17 cellular contexts compared by ENCODE assay signal in the genomic region with DNA sequence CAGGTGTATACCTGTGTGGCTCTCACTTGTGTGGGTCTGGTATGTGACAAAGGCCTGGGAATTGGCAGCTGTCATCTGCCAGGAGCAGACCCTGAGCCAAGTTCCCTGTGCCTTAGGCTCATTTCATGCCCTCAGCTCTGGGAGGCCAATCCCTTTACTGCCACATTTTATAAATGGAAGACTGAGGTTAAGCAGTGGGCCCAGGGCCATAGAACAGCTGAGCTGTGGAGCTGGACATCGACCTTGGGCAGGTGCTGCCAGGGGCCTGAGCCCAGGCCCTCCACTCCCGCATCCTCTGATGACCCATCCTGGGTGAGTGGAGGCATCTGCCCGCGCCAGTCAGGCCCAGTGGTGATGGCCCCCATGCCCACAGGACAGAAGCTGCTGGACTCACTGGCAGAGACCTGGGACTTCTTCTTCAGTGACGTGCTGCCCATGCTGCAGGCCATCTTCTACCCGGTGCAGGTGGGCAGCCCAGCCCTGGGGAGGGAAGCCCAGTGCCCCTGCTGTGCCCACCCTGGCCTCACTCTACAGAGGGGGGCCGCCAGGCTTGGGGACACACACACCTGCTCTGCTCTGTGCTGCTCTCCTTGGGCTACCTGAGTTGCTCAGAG. TPM values are rescaled to one million over a fixed set of nuclear protein-coding genes. Genes with fewer than 3 reads are reported as not detected.
A peak's percentile ranks its signal among the peaks of the same experiment; 100 is the strongest.
DNase-seq lines count a peak whose midpoint lies in the region; ATAC-seq, FAIRE-seq and TF ChIP-seq lines count a peak whose summit lies in the region.
"Had no signal": no experiment of that assay in that cellular context is flagged by ENCODE, and none has a peak within 500 bp of the region (broad histone marks: within the 10 kb centered on the region; RNA-seq: fewer than 3 reads in every experiment).

No MANE protein-coding gene starts in this region.

- H3K4ac ChIP-seq in IMR-90 (ENCODE audit: low read depth, low read length) (no peak overlapping the region), neuronal stem cell (ENCODE audit: low read length) (no peak overlapping the region)

- peaks cover 2% of the 10 kb centered on the region for H3K9me3 Mint-ChIP-seq in activated naive CD8-positive, alpha-beta T cell treated with anti-CD3 and anti-CD28 coated beads, Interleukin-2, amount 10 ng/mL, durations not matched to agents 7 days and 5 days
- H3K9me3 Mint-ChIP-seq in activated naive CD8-positive, alpha-beta T cell treated with anti-CD3 and anti-CD28 coated beads for 36 hours = no peaks in the 10 kb centered on the region
- H3K9me3 Mint-ChIP-seq: CD4-positive, alpha-beta memory T cell had no signal

- H3K9ac ChIP-seq in IMR-90 (ENCODE audit: low read depth, low read length) = no peak overlapping the region
- H3K9ac ChIP-seq in K562 (ENCODE audit: insufficient read depth in 1 of 2, low read depth in 2 of 2, low read length in 2 of 2) = no peak overlapping the region
- H3K9ac ChIP-seq in neuronal stem cell (ENCODE audit: low read depth, low read length, poor library complexity) = peak overlapping the region; percentile 75

- no peak overlapping the region for H3K27ac ChIP-seq in IMR-90 (ENCODE audit: insufficient read depth, low read length)
- no peak overlapping the region for H3K27ac ChIP-seq in K562 (ENCODE audit: extremely low read depth, low read depth, low read length)
- no peak overlapping the region for H3K27ac ChIP-seq in neuronal stem cell (replicated peaks; ENCODE audit: low read length)
- H3K27ac ChIP-seq in effector memory CD4-positive, alpha-beta T cell (ENCODE audit: insufficient read depth, low read length, poor library complexity, severe bottlenecking) = no peak overlapping the region
- H3K27ac ChIP-seq: A549, C4-2B had no signal

- TSS peak; percentile 28 for BruUV-seq in IMR-90 (replicated peaks; lab: Mats Ljungman, UMichigan)
- no TSS peak for BruUV-seq in K562 (replicated peaks; lab: Mats Ljungman, UMichigan)

- no peak for FAIRE-seq in K562 (lab: Jason Lieb, UNC)
- FAIRE-seq: A549, GM12891, H1 had no signal

- H3K14ac ChIP-seq in IMR-90 (replicated peaks; ENCODE audit: low read depth, low read length) (no peak overlapping the region), neuronal stem cell (ENCODE audit: low read length) (peak overlapping the region; percentile 47)

- H2AK5ac ChIP-seq in IMR-90 (ENCODE audit: low read depth, low read length) (no peak overlapping the region), neuronal stem cell (ENCODE audit: low read depth, low read length) (peak overlapping the region; percentile 91)

- no peak overlapping the region for H2BK20ac ChIP-seq in IMR-90 (ENCODE audit: low read depth, low read length)

- H3K27me3 ChIP-seq in IMR-90 (ENCODE audit: control insufficient read depth, insufficient read depth, low read length) = no peaks in the 10 kb centered on the region
- no peaks in the 10 kb centered on the region for H3K27me3 ChIP-seq in K562 (ENCODE audit: control insufficient read depth in 2 of 2, insufficient read depth in 2 of 2, low read length in 2 of 2)
- H3K27me3 ChIP-seq in neuronal stem cell (ENCODE audit: control insufficient read depth in 3 of 3, insufficient read depth in 3 of 3, low read depth in 1 of 3, low read length in 3 of 3) = peaks cover 0 to 8% (median 0%) of the 10 kb centered on the region in 3 experiments
- H3K27me3 ChIP-seq in effector memory CD4-positive, alpha-beta T cell (replicated peaks; ENCODE audit: control insufficient read depth, insufficient read depth, low read length, poor library complexity, severe bottlenecking) = no peaks in the 10 kb centered on the region
- H3K27me3 ChIP-seq: BE2C had no signal

- no peak for TF ChIP-seq POLR2A in IMR-90 (IDR thresholded peaks at IDR 0.05; ENCODE audit: low read depth, low read length)
- no peak for TF ChIP-seq POLR2A in K562 (conservative IDR thresholded peaks at IDR 0.05)

- in situ Hi-C loops in IMR-90 (cut with MboI; ENCODE audit: low sequenced_read_pairs) = no loop called here
- in situ Hi-C loops in K562 (cut with MboI) = no loop called here

- no peak overlapping the region for H4K8ac ChIP-seq in IMR-90 (ENCODE audit: low read depth in 2 of 2, low read length in 2 of 2)
- H4K8ac ChIP-seq in neuronal stem cell (ENCODE audit: low read depth, low read length) = no peak overlapping the region

- H4K20me1 ChIP-seq in IMR-90 (ENCODE audit: insufficient read depth, low read length) (peaks cover 21% of the 10 kb centered on the region), K562 (replicated peaks; ENCODE audit: control insufficient read depth, insufficient read depth, low read length) (peaks cover 13% of the 10 kb centered on the region)

- peaks cover 4% of the 10 kb centered on the region for H3K36me3 Mint-ChIP-seq in activated naive CD8-positive, alpha-beta T cell treated with anti-CD3 and anti-CD28 coated beads, Interleukin-2, amount 10 ng/mL, durations not matched to agents 7 days and 5 days
- peaks cover 5% of the 10 kb centered on the region for H3K36me3 Mint-ChIP-seq in activated naive CD8-positive, alpha-beta T cell treated with anti-CD3 and anti-CD28 coated beads for 36 hours

- H3K56ac ChIP-seq in IMR-90 (ENCODE audit: extremely low read depth, insufficient read depth, low read length) = no peak overlapping the region

- POLR2A ChIA-PET in activated naive CD8-positive, alpha-beta T cell treated with anti-CD3 and anti-CD28 coated beads, Interleukin-2, amount 10 ng/mL, durations not matched to agents 7 days and 5 days (lab: Charles Lee) = no interaction called here
- POLR2A ChIA-PET in IMR-90 (lab: Charles Lee; ENCODE audit: unreplicated experiment) = no interaction called here
- POLR2A ChIA-PET in K562 (lab: Yijun Ruan, JAX) = interaction anchor here (0.6 kb wide), 2 partner anchors 46 to 333 kb away, joined by 3 read pairs; no protein-coding TSS in a partner anchor

- H3K4me1 ChIP-seq in IMR-90 (ENCODE audit: control insufficient read depth, insufficient read depth, low read length) (peaks cover 15% of the 10 kb centered on the region), K562 (replicated peaks in 1 of 2; ENCODE audit: control insufficient read depth in 2 of 2, insufficient read depth in 2 of 2, low read length in 2 of 2) (peaks cover 0 to 26% of the 10 kb centered on the region in 2 experiments; a peak in 2 of 5 replicates), neuronal stem cell (ENCODE audit: control insufficient read depth in 2 of 2, insufficient read depth in 1 of 2, low read depth in 1 of 2, low read length in 2 of 2) (peaks cover 9 to 18% of the 10 kb centered on the region in 2 donors)
- peaks cover 4% of the 10 kb centered on the region for H3K4me1 ChIP-seq in effector memory CD4-positive, alpha-beta T cell (ENCODE audit: control insufficient read depth, insufficient read depth, low read length, poor library complexity, severe bottlenecking)
- H3K4me1 ChIP-seq: A549, HAP-1 had no signal

- no peak overlapping the region for H4K5ac ChIP-seq in IMR-90 (ENCODE audit: low read depth, low read length)

- H3K4me1 Mint-ChIP-seq in activated naive CD8-positive, alpha-beta T cell treated with anti-CD3 and anti-CD28 coated beads, Interleukin-2, amount 10 ng/mL, durations not matched to agents 7 days and 5 days = peaks cover 14% of the 10 kb centered on the region
- H3K4me1 Mint-ChIP-seq in activated naive CD8-positive, alpha-beta T cell treated with anti-CD3 and anti-CD28 coated beads for 36 hours = peaks cover 11% of the 10 kb centered on the region

- H2BK15ac ChIP-seq in IMR-90 (ENCODE audit: low read depth, low read length) = no peak overlapping the region
- H2BK15ac ChIP-seq in neuronal stem cell (ENCODE audit: low read length) = no peak overlapping the region

- H3K18ac ChIP-seq in IMR-90 (ENCODE audit: low read depth, low read length) = no peak overlapping the region
- peak overlapping the region; percentile 72 for H3K18ac ChIP-seq in neuronal stem cell (ENCODE audit: low read length)

- H2BK120ac ChIP-seq in IMR-90 (ENCODE audit: low read depth, low read length) (no peak overlapping the region), neuronal stem cell (ENCODE audit: low read depth, low read length) (peak overlapping the region; percentile 16)

- H3K27ac Mint-ChIP-seq in activated naive CD8-positive, alpha-beta T cell treated with anti-CD3 and anti-CD28 coated beads, Interleukin-2, amount 10 ng/mL, durations not matched to agents 7 days and 5 days = no peak overlapping the region
- H3K27ac Mint-ChIP-seq in activated naive CD8-positive, alpha-beta T cell treated with anti-CD3 and anti-CD28 coated beads for 36 hours = no peak overlapping the region
- H3K27ac Mint-ChIP-seq: HFFc6 had no signal

- DNase-seq in activated naive CD8-positive, alpha-beta T cell treated with anti-CD3 and anti-CD28 coated beads, Interleukin-2, amount 10 ng/mL, durations not matched to agents 7 days and 5 days = peak; percentile 27
- no peak for DNase-seq in activated naive CD8-positive, alpha-beta T cell treated with anti-CD3 and anti-CD28 coated beads for 36 hours
- DNase-seq in IMR-90 = no peak
- no peak for DNase-seq in K562 (ENCODE audit: extremely low read depth in 1 of 4, low spot score in 3 of 4)
- no peak for DNase-seq in neuronal stem cell (ENCODE audit: low spot score)
- no peak for DNase-seq in effector memory CD4-positive, alpha-beta T cell
- DNase-seq: BE2C; CD4-positive, alpha-beta memory T cell; DMS79; HFFc6 had no signal

- H3K23ac ChIP-seq in IMR-90 (ENCODE audit: low read depth, low read length) (no peak overlapping the region), neuronal stem cell (ENCODE audit: low read depth, low read length, poor library complexity) (peak overlapping the region; percentile 69)

- H3K79me2 ChIP-seq in K562 (ENCODE audit: control insufficient read depth, insufficient read depth, low read length) = no peaks in the 10 kb centered on the region

- peaks cover 11% of the 10 kb centered on the region for H3K9me1 ChIP-seq in IMR-90 (ENCODE audit: insufficient read depth, low read length)
- H3K9me1 ChIP-seq in K562 (ENCODE audit: control insufficient read depth, insufficient read depth, low read length) = no peaks in the 10 kb centered on the region

- no peak overlapping the region for H3K4me3 Mint-ChIP-seq in activated naive CD8-positive, alpha-beta T cell treated with anti-CD3 and anti-CD28 coated beads, Interleukin-2, amount 10 ng/mL, durations not matched to agents 7 days and 5 days
- no peak overlapping the region for H3K4me3 Mint-ChIP-seq in activated naive CD8-positive, alpha-beta T cell treated with anti-CD3 and anti-CD28 coated beads for 36 hours
- H3K4me3 Mint-ChIP-seq: CD4-positive, alpha-beta memory T cell; HFFc6 had no signal

- H4K91ac ChIP-seq in IMR-90 (ENCODE audit: insufficient read depth, low read depth, low read length) = no peak overlapping the region
- H4K91ac ChIP-seq in neuronal stem cell (ENCODE audit: low read depth, low read length, poor library complexity) = no peak overlapping the region

- H2AFZ ChIP-seq in IMR-90 (replicated peaks; ENCODE audit: low read length, poor library complexity) (peak overlapping the region; percentile 23), K562 (ENCODE audit: low read depth, low read length) (no peak overlapping the region), neuronal stem cell (ENCODE audit: low read length) (no peak overlapping the region)

- H3K9me3 ChIP-seq in IMR-90 (ENCODE audit: control insufficient read depth, insufficient read depth, low read length) = no peaks in the 10 kb centered on the region
- no peaks in the 10 kb centered on the region for H3K9me3 ChIP-seq in K562 (replicated peaks; ENCODE audit: control insufficient read depth, insufficient read depth, low read depth, low read length)
- peaks cover 0 to 6% of the 10 kb centered on the region in 2 donors for H3K9me3 ChIP-seq in neuronal stem cell (replicated peaks in 1 of 2; ENCODE audit: control insufficient read depth in 2 of 2, insufficient read depth in 1 of 2, low read depth in 1 of 2, low read length in 2 of 2)
- no peaks in the 10 kb centered on the region for H3K9me3 ChIP-seq in effector memory CD4-positive, alpha-beta T cell (ENCODE audit: control insufficient read depth, low read length)
- H3K9me3 ChIP-seq: A549, BE2C, HAP-1 had no signal

- H2BK12ac ChIP-seq in neuronal stem cell (ENCODE audit: low read length) = no peak overlapping the region

- no peak for TF ChIP-seq CTCF in IMR-90 (conservative IDR thresholded peaks at IDR 0.05; ENCODE audit: low read depth, low read length)
- no peak for TF ChIP-seq CTCF in K562 (IDR thresholded peaks at IDR 0.05 in 2 of 3, conservative IDR thresholded peaks at IDR 0.05 in 1 of 3; ENCODE audit: insufficient read depth in 2 of 3, low read depth in 1 of 3, low read length in 3 of 3)

- H3K4me3 ChIP-seq in IMR-90 (ENCODE audit: insufficient read depth, low read depth, low read length) = no peak overlapping the region
- no peak overlapping the region for H3K4me3 ChIP-seq in K562
- peak overlapping the region in 1 of 2 donors; percentile 49 for H3K4me3 ChIP-seq in neuronal stem cell (ENCODE audit: low read length in 2 of 2)
- H3K4me3 ChIP-seq in effector memory CD4-positive, alpha-beta T cell (ENCODE audit: insufficient read depth, low read depth, low read length, poor library complexity, severe bottlenecking) = no peak overlapping the region
- H3K4me3 ChIP-seq: A549, HAP-1 had no signal

- peaks cover 4 to 10% of the 10 kb centered on the region in 2 experiments; a peak in 1 of 4 replicates for H3K79me1 ChIP-seq in IMR-90 (ENCODE audit: low read depth in 1 of 2, low read length in 2 of 2)
- H3K79me1 ChIP-seq in neuronal stem cell (ENCODE audit: low read depth, low read length) = peaks cover 6% of the 10 kb centered on the region

- no peak overlapping the region for H2BK5ac ChIP-seq in IMR-90 (ENCODE audit: low read depth, low read length, poor library complexity, severe bottlenecking)
- peak overlapping the region; percentile 72 for H2BK5ac ChIP-seq in neuronal stem cell (ENCODE audit: low read length)

- no peaks in the 10 kb centered on the region for H3K27me3 Mint-ChIP-seq in activated naive CD8-positive, alpha-beta T cell treated with anti-CD3 and anti-CD28 coated beads, Interleukin-2, amount 10 ng/mL, durations not matched to agents 7 days and 5 days
- H3K27me3 Mint-ChIP-seq in activated naive CD8-positive, alpha-beta T cell treated with anti-CD3 and anti-CD28 coated beads for 36 hours = no peaks in the 10 kb centered on the region
- H3K27me3 Mint-ChIP-seq: CD4-positive, alpha-beta memory T cell had no signal

- no peak for TF ChIP-seq EP300 in K562 (IDR thresholded peaks at IDR 0.05; ENCODE audit: low read length)

- H2AK9ac ChIP-seq in IMR-90 (replicated peaks; ENCODE audit: low read depth, low read length, poor library complexity) = peak overlapping the region; percentile 39

- dilution Hi-C loops in IMR-90 (cut with HindIII; ENCODE audit: low sequenced_read_pairs, unreplicated experiment) = no loop called here

- intact Hi-C loops in IMR-90 (cut with micrococcal nuclease) = loop anchor here (5.0 kb wide), 1 partner anchor 179 kb away; no protein-coding TSS in a partner anchor
- intact Hi-C loops in K562 (cut with micrococcal nuclease) = no loop called here

- WGBS in IMR-90 (ENCODE audit: extremely low coverage in 2 of 2, insufficient read length in 1 of 2), 2 experiments = 52% methylated on average over 2 of the region's 7 CpGs; no CpG with 5 or more reads in 1 of the 2 experiments
- 100% methylated on average over 2 of the region's 7 CpGs for WGBS in K562 (ENCODE audit: insufficient coverage, low coverage, missing lambda C conversion rate)
- no CpG with 5 or more reads among the region's 7 CpGs for WGBS in neuronal stem cell (ENCODE audit: extremely low coverage in 2 of 2, insufficient read length in 2 of 2, insufficient replicate concordance in 1 of 2), 2 donors

- TF ChIP-seq RAD21 in IMR-90 (IDR thresholded peaks at IDR 0.05; ENCODE audit: low read length) = no peak
- no peak for TF ChIP-seq RAD21 in K562 (CRISPR knock-in tag; conservative IDR thresholded peaks at IDR 0.05 in 1 of 2, IDR thresholded peaks at IDR 0.05 in 1 of 2)

- peaks cover 23% of the 10 kb centered on the region for H3K36me3 ChIP-seq in IMR-90 (ENCODE audit: control insufficient read depth, insufficient read depth, low read length)
- H3K36me3 ChIP-seq in K562 (ENCODE audit: control insufficient read depth, insufficient read depth, low read length) = no peaks in the 10 kb centered on the region; the same call in 2 of the 3 replicates
- peaks cover 0 to 6% of the 10 kb centered on the region in 2 donors for H3K36me3 ChIP-seq in neuronal stem cell (replicated peaks in 1 of 2; ENCODE audit: control insufficient read depth in 2 of 2, insufficient read depth in 2 of 2, low read length in 2 of 2)
- peaks cover 14% of the 10 kb centered on the region for H3K36me3 ChIP-seq in effector memory CD4-positive, alpha-beta T cell (ENCODE audit: control insufficient read depth, insufficient read depth, low read length)
- H3K36me3 ChIP-seq: BE2C, HAP-1 had no signal

- CTCF ChIA-PET in IMR-90 (lab: Yijun Ruan, JAX) = no interaction called here
- CTCF ChIA-PET in K562 (lab: Yijun Ruan, JAX; ENCODE audit: low intra/inter-chr PET ratio) = no interaction called here

- ATAC-seq in activated naive CD8-positive, alpha-beta T cell treated with anti-CD3 and anti-CD28 coated beads, Interleukin-2, amount 10 ng/mL, durations not matched to agents 7 days and 5 days (ENCODE audit: low read depth) = no peak
- ATAC-seq in IMR-90 (ENCODE audit: low read depth) (no peak), K562 (no peak), GM18520 (IDR thresholded peaks at IDR 0.05; ENCODE audit: unreplicated experiment) (no peak)
- ATAC-seq: A549 had no signal

- H3K4me2 ChIP-seq in IMR-90 (ENCODE audit: low read depth, low read length) (no peak overlapping the region), K562 (ENCODE audit: insufficient read depth, low read length) (no peak overlapping the region), neuronal stem cell (ENCODE audit: insufficient read depth, low read length, poor library complexity, severe bottlenecking) (no peak overlapping the region)
- H3K4me2 ChIP-seq: A549 had no signal

RNA-seq across cellular contexts. Expression of a gene that starts 20.9 kb away (rescaled TPM):
- total RNA-seq in activated naive CD8-positive, alpha-beta T cell treated with anti-CD3 and anti-CD28 coated beads, Interleukin-2, amount 10 ng/mL, durations not matched to agents 7 days and 5 days = 1 to 10 TPM; 2.2 to 2.9 TPM
- total RNA-seq in activated naive CD8-positive, alpha-beta T cell treated with anti-CD3 and anti-CD28 coated beads for 36 hours = 1 to 10 TPM; 3.2 TPM
- 0.18 and 0.28 TPM in 2 replicates for total RNA-seq in IMR-90 (2012; rRNA removed)
- 0.06 and 0.21 TPM in 2 replicates for polyA plus RNA-seq in IMR-90 (2012; rRNA removed)
- polyA plus RNA-seq in IMR-90 (2012; cell fraction: cytosol; rRNA removed) = 0.11 and 0.17 TPM in 2 replicates
- polyA plus RNA-seq in IMR-90 (2012; cell fraction: nucleus; rRNA removed; ENCODE audit: low replicate concordance) = 0.78 and 0.85 TPM in 2 replicates
- 8.0 and 13.9 TPM in 2 replicates for total RNA-seq in K562 (2011; cell fraction: chromatin; rRNA removed; ENCODE audit: low replicate concordance)
- 5.8 and 7.1 TPM in 2 replicates for total RNA-seq in K562 (2011; cell fraction: nucleolus; rRNA removed)
- 7.0 and 9.0 TPM in 2 replicates for total RNA-seq in K562 (2011; cell fraction: nucleoplasm; rRNA removed)
- total RNA-seq in K562 (2014; rRNA removed) = 0.36 and 0.78 TPM in 2 replicates
- total RNA-seq in K562 (2014; rRNA removed; fragmentation: Illumina TruSeq; extraction: Trizol) = 0.26 and 0.62 TPM in 2 replicates
- total RNA-seq in K562 (2015; rRNA removed; fragmentation: Illumina TruSeq; extraction: Trizol) = 0.30 and 0.43 TPM in 2 replicates
- total RNA-seq in K562 (2021) = 1.5 and 2.2 TPM in 2 replicates
- 0.77 and 1.5 TPM in 2 replicates for polyA plus RNA-seq in K562 (2011; rRNA removed)
- 1.2 and 1.3 TPM in 2 replicates for polyA plus RNA-seq in K562 (2011; cell fraction: cytosol; rRNA removed)
- polyA plus RNA-seq in K562 (2011; cell fraction: nucleus; rRNA removed) = 2.4 and 3.8 TPM in 2 replicates
- polyA plus RNA-seq in K562 (2012) = 0.48 and 1.4 TPM in 2 replicates
- 0.74 and 0.75 TPM in 2 replicates for polyA plus RNA-seq in K562 (2014; fragmentation: Illumina TruSeq; extraction: Trizol)
- polyA plus RNA-seq in K562 (2014; fragmentation: Nextera tagmentation; extraction: Ambion mirVana) = under 1 TPM; 0.15 to 0.18 TPM
- polyA plus RNA-seq in K562 (2014; rRNA removed) = 1.1 and 1.5 TPM in 2 replicates
- 0.18 and 0.42 TPM in 2 replicates for polyA minus RNA-seq in K562 (2011; rRNA and poly(A)+ RNA removed)
- not detected in 2 replicates for polyA minus RNA-seq in K562 (2011; cell fraction: cytosol; rRNA and poly(A)+ RNA removed)
- polyA minus RNA-seq in K562 (2011; cell fraction: nucleus; rRNA and poly(A)+ RNA removed) = 0.54 and 1.4 TPM in 2 replicates
- 4.1 TPM for polyA plus RNA-seq in neuronal stem cell (2013, experiment 1 of 2)
- polyA plus RNA-seq in neuronal stem cell (2013, experiment 2 of 2) = 4.2 TPM
- total RNA-seq: HFFc6, HT1080 had no signal
- polyA plus RNA-seq: CD4-positive, alpha-beta memory T cell had no signal

RNA-seq across cellular contexts. Expression of a gene that starts 29.5 kb away (rescaled TPM):
- 10 to 100 TPM; 51.5 to 52.3 TPM for total RNA-seq in activated naive CD8-positive, alpha-beta T cell treated with anti-CD3 and anti-CD28 coated beads, Interleukin-2, amount 10 ng/mL, durations not matched to agents 7 days and 5 days
- total RNA-seq in activated naive CD8-positive, alpha-beta T cell treated with anti-CD3 and anti-CD28 coated beads for 36 hours = 10 to 100 TPM; 22.3 to 24.6 TPM
- total RNA-seq in IMR-90 (2012; rRNA removed) (7.5 and 8.1 TPM in 2 replicates), K562 (2014; rRNA removed) (13.3 and 18.4 TPM in 2 replicates), K562 (2014; rRNA removed; fragmentation: Illumina TruSeq; extraction: Trizol) (3.1 and 4.6 TPM in 2 replicates), K562 (2015; rRNA removed; fragmentation: Illumina TruSeq; extraction: Trizol) (7.5 and 9.5 TPM in 2 replicates), K562 (2021) (21.0 and 26.2 TPM in 2 replicates)
- polyA plus RNA-seq in IMR-90 (2012; rRNA removed) (23.1 and 24.3 TPM in 2 replicates), K562 (2011; rRNA removed) (10.1 and 14.5 TPM in 2 replicates), K562 (2014; fragmentation: Illumina TruSeq; extraction: Trizol) (6.6 and 9.5 TPM in 2 replicates), K562 (2014; fragmentation: Nextera tagmentation; extraction: Ambion mirVana) (under 1 TPM; 0.13 to 0.49 TPM), K562 (2014; rRNA removed) (18.6 and 20.3 TPM in 2 replicates)
- 17.7 and 39.4 TPM in 2 replicates for polyA plus RNA-seq in IMR-90 (2012; cell fraction: cytosol; rRNA removed)
- 39.7 and 77.7 TPM in 2 replicates for polyA plus RNA-seq in IMR-90 (2012; cell fraction: nucleus; rRNA removed; ENCODE audit: low replicate concordance)
- 27.6 and 71.3 TPM in 2 replicates for total RNA-seq in K562 (2011; cell fraction: chromatin; rRNA removed; ENCODE audit: low replicate concordance)
- total RNA-seq in K562 (2011; cell fraction: nucleolus; rRNA removed) = 52.4 and 59.9 TPM in 2 replicates
- total RNA-seq in K562 (2011; cell fraction: nucleoplasm; rRNA removed) = 38.4 and 39.2 TPM in 2 replicates
- polyA plus RNA-seq in K562 (2011; cell fraction: cytosol; rRNA removed) = 14.2 and 35.6 TPM in 2 replicates
- polyA plus RNA-seq in K562 (2011; cell fraction: nucleus; rRNA removed) = 22.8 and 38.7 TPM in 2 replicates
- 10.9 and 11.6 TPM in 2 replicates for polyA plus RNA-seq in K562 (2012)
- 9.7 and 11.6 TPM in 2 replicates for polyA minus RNA-seq in K562 (2011; rRNA and poly(A)+ RNA removed)
- polyA minus RNA-seq in K562 (2011; cell fraction: cytosol; rRNA and poly(A)+ RNA removed) = 14.1 and 21.0 TPM in 2 replicates
- 22.3 and 30.8 TPM in 2 replicates for polyA minus RNA-seq in K562 (2011; cell fraction: nucleus; rRNA and poly(A)+ RNA removed)
- polyA plus RNA-seq in neuronal stem cell (2013, experiment 1 of 2) = 14.6 TPM
- 14.4 TPM for polyA plus RNA-seq in neuronal stem cell (2013, experiment 2 of 2)
